ENCODE assay signal across 9 cellular contexts in the genomic region with DNA sequence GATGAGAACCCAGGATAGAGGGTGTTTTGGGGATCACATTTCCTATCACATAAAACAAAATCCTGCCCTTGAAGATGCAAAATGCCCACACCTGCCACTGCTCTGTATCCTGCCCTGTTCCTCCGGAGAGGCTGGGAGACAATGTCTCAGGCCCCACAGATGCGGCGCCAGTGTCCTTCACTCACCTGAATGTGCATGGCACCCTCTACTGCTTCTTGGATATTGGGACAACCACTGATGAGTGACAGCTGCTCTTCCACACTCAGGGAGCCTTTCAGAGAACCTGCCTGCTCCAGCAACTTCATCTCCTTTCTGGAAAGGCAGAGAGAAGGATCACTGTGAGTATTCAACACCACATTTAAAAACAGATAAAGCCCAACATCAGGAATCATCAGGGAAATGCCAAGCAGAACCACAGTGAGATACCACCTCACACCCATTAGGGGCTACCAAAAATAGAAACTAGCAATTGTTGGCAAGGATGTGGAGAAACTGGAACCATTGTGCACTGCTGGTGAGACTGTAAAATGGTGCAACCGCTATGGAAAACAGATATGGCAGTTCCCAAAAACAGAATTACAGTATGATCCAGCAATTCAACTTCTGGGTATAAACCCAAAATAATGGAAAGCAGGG. TPM values are rescaled to one million over a fixed set of nuclear protein-coding genes. Genes with fewer than 3 reads are reported as not detected.
DNase-seq lines count a peak whose midpoint lies in the region; TF ChIP-seq lines count a peak whose summit lies in the region.
"Had no signal": no experiment of that assay in that cellular context is flagged by ENCODE, and none has a peak within 500 bp of the region (broad histone marks: within the 10 kb centered on the region; RNA-seq: fewer than 3 reads in every experiment).

No MANE protein-coding gene starts in this region.

- no peaks in the 10 kb centered on the region for H3K79me1 ChIP-seq in trophoblast cell (ENCODE audit: low read length)

- H3K18ac ChIP-seq in trophoblast cell (ENCODE audit: low read length), result no peak overlapping the region

- no peak overlapping the region for H2AFZ ChIP-seq in trophoblast cell (ENCODE audit: insufficient read depth, low read length, poor library complexity)

- H2BK12ac ChIP-seq in trophoblast cell (ENCODE audit: low read length), result no peak overlapping the region

- H3K4me1 ChIP-seq in trophoblast cell (ENCODE audit: control insufficient read depth in 1 of 2, insufficient read depth in 2 of 2, low read length in 2 of 2), result no peaks in the 10 kb centered on the region

- H2AK5ac ChIP-seq in trophoblast cell (ENCODE audit: low read length), result no peak overlapping the region

- H3K79me2 ChIP-seq in trophoblast cell (ENCODE audit: control insufficient read depth, insufficient read depth, low read length, poor library complexity), result no peaks in the 10 kb centered on the region

- no peak overlapping the region for H2BK120ac ChIP-seq in trophoblast cell (ENCODE audit: insufficient read depth, low read length, poor library complexity)

- WGBS in trophoblast cell (ENCODE audit: extremely low coverage, insufficient coverage, insufficient read length), result no CpG with 5 or more reads among the region's 4 CpGs

- H4K91ac ChIP-seq in trophoblast cell (ENCODE audit: low read depth, low read length), result no peak overlapping the region

- no peaks in the 10 kb centered on the region for H3K9me3 ChIP-seq in trophoblast cell (ENCODE audit: insufficient read depth, low read depth, low read length)
- H3K9me3 ChIP-seq: gastrocnemius medialis had no signal

- H4K8ac ChIP-seq in trophoblast cell (ENCODE audit: low read depth, low read length), result no peak overlapping the region

- no peak overlapping the region for H3K4ac ChIP-seq in trophoblast cell (ENCODE audit: low read depth, low read length)

- H3K27me3 ChIP-seq in trophoblast cell (ENCODE audit: insufficient read depth, low read length), result no peaks in the 10 kb centered on the region
- H3K27me3 ChIP-seq: gastrocnemius medialis had no signal

- no peak overlapping the region for H4K12ac ChIP-seq in trophoblast cell (ENCODE audit: low read depth, low read length)

- no peak overlapping the region for H3K23ac ChIP-seq in trophoblast cell (ENCODE audit: low read length)

- TF ChIP-seq CTCF in LNCAP (IDR thresholded peaks at IDR 0.05), result peak; percentile 37

- no peak overlapping the region for H3K9ac ChIP-seq in trophoblast cell (ENCODE audit: low read length)

- H3K4me2 ChIP-seq in trophoblast cell (ENCODE audit: low read length), result no peak overlapping the region

- H3K4me3 ChIP-seq in trophoblast cell (ENCODE audit: low read depth, low read length), result no peak overlapping the region
- H3K4me3 ChIP-seq: gastrocnemius medialis had no signal

- no peak overlapping the region for H3K14ac ChIP-seq in trophoblast cell (ENCODE audit: low read length)

- no peak overlapping the region for H3K27ac ChIP-seq in trophoblast cell (ENCODE audit: low read depth, low read length)
- H3K27ac ChIP-seq: gastrocnemius medialis had no signal

- H3K36me3 ChIP-seq in trophoblast cell (ENCODE audit: control insufficient read depth in 1 of 2, insufficient read depth in 2 of 2, low read length in 2 of 2), result no peaks in the 10 kb centered on the region
- H3K36me3 ChIP-seq: gastrocnemius medialis had no signal

- H2BK5ac ChIP-seq in trophoblast cell (ENCODE audit: low read depth, low read length, poor library complexity), result no peak overlapping the region

- peak; percentile 41 for DNase-seq in SIG-M5 treated with dmso at 0.1 percent for 504 hours (lab: John Stamatoyannopoulos, UW; ENCODE audit: unreplicated experiment)
- DNase-seq in SIG-M5 (lab: John Stamatoyannopoulos, UW), result no peak
- DNase-seq in activated T-cell treated with anti-CD3 and anti-CD28 coated beads for 48 hours (ENCODE audit: low read depth), result peak; percentile 39
- peak; percentile 27 to 92 for DNase-seq in trophoblast cell
- no peak for DNase-seq in ureter (ENCODE audit: low spot score)
- DNase-seq in HuH-7.5 (ENCODE audit: low spot score), result no peak
- DNase-seq in glomerular visceral epithelial cell (ENCODE audit: extremely low spot score), result no peak

RNA-seq across cellular contexts. Expression of a gene that starts 36.4 kb away (rescaled TPM):
- polyA plus RNA-seq in trophoblast cell (2013), result 5.5 and 6.0 TPM in 2 replicates
- total RNA-seq in ureter, result 35.0 TPM

Comparison
In these comparisons a context has a peak if more than half of its experiments do, and no peak if none do; other contexts are left out.
1. DNase-seq: peak in SIG-M5 treated with dmso at 0.1 percent for 504 hours (single experiment), activated T-cell treated with anti-CD3 and anti-CD28 coated beads for 48 hours (single experiment) and trophoblast cell (2 of 2); none in SIG-M5 (single experiment), ureter (single experiment), HuH-7.5 (single experiment) and glomerular visceral epithelial cell (single experiment).